ENCODE assay signal across 21 cellular contexts in the genomic region with DNA sequence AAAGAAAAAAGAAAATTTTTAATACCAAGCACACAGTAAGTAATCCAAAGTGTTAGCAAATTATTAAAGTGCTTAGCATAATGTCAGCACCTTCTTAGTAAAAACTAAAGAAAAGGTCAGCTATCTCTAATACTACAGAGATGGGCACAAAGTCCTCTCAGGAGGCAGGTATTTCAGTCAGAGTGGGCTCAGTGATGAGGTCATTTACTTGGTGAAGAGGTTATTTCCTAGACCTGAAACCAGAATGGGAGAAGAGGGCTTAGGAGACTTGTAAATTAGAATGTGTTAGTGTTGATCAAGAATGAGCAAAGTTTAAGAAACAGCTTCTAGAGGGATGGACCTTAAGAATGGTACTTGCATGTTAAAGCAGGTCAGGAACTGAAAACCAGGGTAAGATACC. TPM values are rescaled to one million over a fixed set of nuclear protein-coding genes. Genes with fewer than 3 reads are reported as not detected.
DNase-seq lines count a peak whose midpoint lies in the region; ATAC-seq and TF ChIP-seq lines count a peak whose summit lies in the region.
"Had no signal": no experiment of that assay in that cellular context is flagged by ENCODE, and none has a peak within 500 bp of the region (broad histone marks: within the 10 kb centered on the region; RNA-seq: fewer than 3 reads in every experiment).

No MANE protein-coding gene starts in this region.

- H3K4me3 ChIP-seq in HEK293 (ENCODE audit: low read depth, low read length), result no peak overlapping the region
- H3K4me3 ChIP-seq: A549, GM12878, GM23248, HAP-1, SJSA1 had no signal

- intact Hi-C loops in activated naive CD4-positive, alpha-beta T cell treated with anti-CD3 and anti-CD28 coated beads for 36 hours (cut with micrococcal nuclease), result no loop called here
- intact Hi-C loops in activated T-helper 1 cell treated with anti-CD3 and anti-CD28 coated beads, Interleukin-12 subunit alpha, Interleukin-12 subunit beta, Interleukin-2, Interleukin-4 antibody, amounts not matched to agents 30 ng/mL and 10 ng/mL and 1 ng/mL, durations not matched to agents 14 hours and 24 hours and 36 hours (cut with micrococcal nuclease), result no loop called here

- CTCF ChIA-PET in activated naive CD4-positive, alpha-beta T cell treated with anti-CD3 and anti-CD28 coated beads for 36 hours (lab: Charles Lee), result interaction anchor here (0.9 to 6.4 kb wide), 3 partner anchors 14 to 28 kb away, joined by 3 to 36 read pairs (median 5); no protein-coding TSS in a partner anchor
- CTCF ChIA-PET in HEK293 (lab: Yijun Ruan, JAX), result interaction anchor here (0.7 to 2.1 kb wide), 5 partner anchors 9 to 73 kb away, joined by 3 to 6 read pairs (median 4); partner anchors contain the start of gene PKM

- H3K4me1 ChIP-seq in HEK293 (ENCODE audit: control insufficient read depth, insufficient read depth, low read length), result peaks cover 18% of the 10 kb centered on the region
- H3K4me1 ChIP-seq: HAP-1 had no signal

- no peak overlapping the region for H3K27ac ChIP-seq in HEK293 (ENCODE audit: extremely low read depth, low read depth, low read length)
- H3K27ac ChIP-seq: GM23248, SJSA1 had no signal

- TF ChIP-seq CTCF in HEK293 (tag by site-specific recombination; IDR thresholded peaks at IDR 0.05), result no peak

- H3K4me1 Mint-ChIP-seq in activated naive CD4-positive, alpha-beta T cell treated with anti-CD3 and anti-CD28 coated beads for 36 hours (ENCODE audit: low read depth), result peaks cover 33% of the 10 kb centered on the region
- peaks cover 38% of the 10 kb centered on the region for H3K4me1 Mint-ChIP-seq in activated naive CD8-positive, alpha-beta T cell treated with anti-CD3 and anti-CD28 coated beads, Interleukin-2, amount 50 U/mL, for 24 hours
- H3K4me1 Mint-ChIP-seq in naive thymus-derived CD8-positive, alpha-beta T cell, result peaks cover 6 to 14% (median 10%) of the 10 kb centered on the region in 4 donors
- H3K4me1 Mint-ChIP-seq in activated T-helper 1 cell treated with anti-CD3 and anti-CD28 coated beads, Interleukin-12 subunit alpha, Interleukin-12 subunit beta, Interleukin-2, Interleukin-4 antibody, amounts not matched to agents 30 ng/mL and 10 ng/mL and 1 ng/mL, durations not matched to agents 14 hours and 24 hours and 36 hours (ENCODE audit: low read depth), result peaks cover 43% of the 10 kb centered on the region

- ATAC-seq in activated naive CD4-positive, alpha-beta T cell treated with anti-CD3 and anti-CD28 coated beads, Interleukin-2, amount 50 U/mL, for 72 hours, result no peak
- ATAC-seq in activated naive CD8-positive, alpha-beta T cell treated with anti-CD3 and anti-CD28 coated beads, Interleukin-2, amount 50 U/mL, for 24 hours, result no peak
- ATAC-seq in naive thymus-derived CD8-positive, alpha-beta T cell, result no peak
- ATAC-seq: A549, GM12878 had no signal

- peaks cover 7% of the 10 kb centered on the region for H3K36me3 Mint-ChIP-seq in activated naive CD4-positive, alpha-beta T cell treated with anti-CD3 and anti-CD28 coated beads for 36 hours (ENCODE audit: low read depth)
- peaks cover 5 to 18% of the 10 kb centered on the region in 2 donors for H3K36me3 Mint-ChIP-seq in activated naive CD4-positive, alpha-beta T cell treated with anti-CD3 and anti-CD28 coated beads, Interleukin-2, amount 50 U/mL, for 72 hours
- H3K36me3 Mint-ChIP-seq in activated naive CD8-positive, alpha-beta T cell treated with anti-CD3 and anti-CD28 coated beads, Interleukin-2, amount 50 U/mL, for 24 hours (ENCODE audit: low read depth), result peaks cover 28% of the 10 kb centered on the region
- peaks cover 0 to 45% (median 2%) of the 10 kb centered on the region in 3 donors for H3K36me3 Mint-ChIP-seq in naive thymus-derived CD8-positive, alpha-beta T cell
- H3K36me3 Mint-ChIP-seq in activated T-helper 1 cell treated with anti-CD3 and anti-CD28 coated beads, Interleukin-12 subunit alpha, Interleukin-12 subunit beta, Interleukin-2, Interleukin-4 antibody, amounts not matched to agents 30 ng/mL and 10 ng/mL and 1 ng/mL, durations not matched to agents 14 hours and 24 hours and 36 hours (ENCODE audit: low read depth), result peaks cover 43% of the 10 kb centered on the region

- H3K9me3 Mint-ChIP-seq in activated naive CD4-positive, alpha-beta T cell treated with anti-CD3 and anti-CD28 coated beads for 36 hours, result no peaks in the 10 kb centered on the region
- no peaks in the 10 kb centered on the region for H3K9me3 Mint-ChIP-seq in activated naive CD4-positive, alpha-beta T cell treated with anti-CD3 and anti-CD28 coated beads, Interleukin-2, amount 50 U/mL, for 72 hours
- H3K9me3 Mint-ChIP-seq in activated naive CD8-positive, alpha-beta T cell treated with anti-CD3 and anti-CD28 coated beads, Interleukin-2, amount 50 U/mL, for 24 hours, result no peaks in the 10 kb centered on the region
- H3K9me3 Mint-ChIP-seq in naive thymus-derived CD8-positive, alpha-beta T cell, result no peaks in the 10 kb centered on the region
- H3K9me3 Mint-ChIP-seq in activated T-helper 1 cell treated with anti-CD3 and anti-CD28 coated beads, Interleukin-12 subunit alpha, Interleukin-12 subunit beta, Interleukin-2, Interleukin-4 antibody, amounts not matched to agents 30 ng/mL and 10 ng/mL and 1 ng/mL, durations not matched to agents 14 hours and 24 hours and 36 hours, result no peaks in the 10 kb centered on the region
- H3K9me3 Mint-ChIP-seq: CD4-positive, alpha-beta T cell had no signal

- H3K27me3 Mint-ChIP-seq in activated naive CD4-positive, alpha-beta T cell treated with anti-CD3 and anti-CD28 coated beads for 36 hours (ENCODE audit: low read depth), result no peaks in the 10 kb centered on the region
- peaks cover 3% of the 10 kb centered on the region for H3K27me3 Mint-ChIP-seq in activated naive CD8-positive, alpha-beta T cell treated with anti-CD3 and anti-CD28 coated beads, Interleukin-2, amount 50 U/mL, for 24 hours
- no peaks in the 10 kb centered on the region for H3K27me3 Mint-ChIP-seq in naive thymus-derived CD8-positive, alpha-beta T cell
- H3K27me3 Mint-ChIP-seq in activated T-helper 1 cell treated with anti-CD3 and anti-CD28 coated beads, Interleukin-12 subunit alpha, Interleukin-12 subunit beta, Interleukin-2, Interleukin-4 antibody, amounts not matched to agents 30 ng/mL and 10 ng/mL and 1 ng/mL, durations not matched to agents 14 hours and 24 hours and 36 hours (ENCODE audit: insufficient read depth), result no peaks in the 10 kb centered on the region
- H3K27me3 Mint-ChIP-seq: CD4-positive, alpha-beta T cell had no signal

- peaks cover 25 to 51% of the 10 kb centered on the region in 2 experiments for H3K36me3 ChIP-seq in HEK293 (ENCODE audit: control insufficient read depth in 2 of 2, insufficient read depth in 1 of 2, low read length in 2 of 2)

- POLR2A ChIA-PET in HEK293 (lab: Yijun Ruan, JAX), result interaction anchor here (0.5 to 6.9 kb wide), 6 partner anchors 9 to 1360 kb away, joined by 3 to 66 read pairs (median 3); partner anchors contain the start of gene PKM
- POLR2A ChIA-PET in naive thymus-derived CD8-positive, alpha-beta T cell (lab: Charles Lee), result interaction anchor here (1.2 to 4.2 kb wide), 2 partner anchors 8 to 10 kb away, joined by 5 to 12 read pairs; partner anchors contain the start of gene PKM

- H3K4me3 Mint-ChIP-seq in activated naive CD4-positive, alpha-beta T cell treated with anti-CD3 and anti-CD28 coated beads for 36 hours, result no peak overlapping the region
- H3K4me3 Mint-ChIP-seq in activated naive CD8-positive, alpha-beta T cell treated with anti-CD3 and anti-CD28 coated beads, Interleukin-2, amount 50 U/mL, for 24 hours, result no peak overlapping the region
- H3K4me3 Mint-ChIP-seq in naive thymus-derived CD8-positive, alpha-beta T cell, result no peak overlapping the region
- H3K4me3 Mint-ChIP-seq in activated T-helper 1 cell treated with anti-CD3 and anti-CD28 coated beads, Interleukin-12 subunit alpha, Interleukin-12 subunit beta, Interleukin-2, Interleukin-4 antibody, amounts not matched to agents 30 ng/mL and 10 ng/mL and 1 ng/mL, durations not matched to agents 14 hours and 24 hours and 36 hours, result no peak overlapping the region
- H3K4me3 Mint-ChIP-seq: CD4-positive, alpha-beta T cell had no signal

- H3K9me3 ChIP-seq in HEK293 (ENCODE audit: control insufficient read depth, insufficient read depth, low read depth, low read length), result no peaks in the 10 kb centered on the region
- H3K9me3 ChIP-seq: A549, HAP-1, SJSA1 had no signal

- no peak for DNase-seq in activated naive CD4-positive, alpha-beta T cell treated with anti-CD3 and anti-CD28 coated beads for 36 hours
- no peak for DNase-seq in activated naive CD4-positive, alpha-beta T cell treated with anti-CD3 and anti-CD28 coated beads, Interleukin-2, amount 50 U/mL, for 72 hours (ENCODE audit: low spot score in 2 of 2)
- no peak for DNase-seq in activated naive CD8-positive, alpha-beta T cell treated with anti-CD3 and anti-CD28 coated beads, Interleukin-2, amount 50 U/mL, for 24 hours
- no peak for DNase-seq in naive thymus-derived CD8-positive, alpha-beta T cell
- DNase-seq in NCI-H2227 (lab: John Stamatoyannopoulos, UW; ENCODE audit: unreplicated experiment), result no peak
- no peak for DNase-seq in NCI-H69 (lab: John Stamatoyannopoulos, UW)
- DNase-seq in activated T-helper 1 cell treated with anti-CD3 and anti-CD28 coated beads, Interleukin-12 subunit alpha, Interleukin-12 subunit beta, Interleukin-2, Interleukin-4 antibody, amounts not matched to agents 30 ng/mL and 10 ng/mL and 1 ng/mL, durations not matched to agents 14 hours and 24 hours and 36 hours (ENCODE audit: low spot score), result no peak
- DNase-seq: CD4-positive, alpha-beta T cell; DMS53; EL; GM23248; MM.1S; NCI-H1092 treated with DMSO at 0.1 percent for 48 hours; NCI-H2081; NCI-H2171 treated with DMSO at 0.1 percent for 48 hours had no signal

- H3K27ac Mint-ChIP-seq in activated naive CD4-positive, alpha-beta T cell treated with anti-CD3 and anti-CD28 coated beads for 36 hours, result peak overlapping the region; percentile 35
- no peak overlapping the region for H3K27ac Mint-ChIP-seq in activated naive CD4-positive, alpha-beta T cell treated with anti-CD3 and anti-CD28 coated beads, Interleukin-2, amount 50 U/mL, for 72 hours
- peak overlapping the region; percentile 12 for H3K27ac Mint-ChIP-seq in activated naive CD8-positive, alpha-beta T cell treated with anti-CD3 and anti-CD28 coated beads, Interleukin-2, amount 50 U/mL, for 24 hours
- peak overlapping the region in 8 of 10 donors; percentile 19 to 83 (median 62) for H3K27ac Mint-ChIP-seq in naive thymus-derived CD8-positive, alpha-beta T cell
- no peak overlapping the region for H3K27ac Mint-ChIP-seq in activated T-helper 1 cell treated with anti-CD3 and anti-CD28 coated beads, Interleukin-12 subunit alpha, Interleukin-12 subunit beta, Interleukin-2, Interleukin-4 antibody, amounts not matched to agents 30 ng/mL and 10 ng/mL and 1 ng/mL, durations not matched to agents 14 hours and 24 hours and 36 hours
- H3K27ac Mint-ChIP-seq: CD4-positive, alpha-beta T cell had no signal

RNA-seq across cellular contexts. Expression of gene PKM, which starts 8.7 kb away (rescaled TPM):
- total RNA-seq in activated naive CD4-positive, alpha-beta T cell treated with anti-CD3 and anti-CD28 coated beads for 36 hours, result 1,000 to 10,000 TPM; 1,794 to 1,797 TPM
- 1,000 to 10,000 TPM; 1,316 to 2,692 TPM for total RNA-seq in activated naive CD4-positive, alpha-beta T cell treated with anti-CD3 and anti-CD28 coated beads, Interleukin-2, amount 50 U/mL, for 72 hours
- total RNA-seq in naive thymus-derived CD8-positive, alpha-beta T cell, result 100 to 1,000 TPM; 277 to 285 TPM
- 100 to 1,000 TPM; 305 to 330 (median 318) TPM for polyA plus RNA-seq in naive thymus-derived CD8-positive, alpha-beta T cell
- 2,409 and 2,442 TPM in 2 replicates for total RNA-seq in activated T-helper 1 cell treated with anti-CD3 and anti-CD28 coated beads, Interleukin-12 subunit alpha, Interleukin-12 subunit beta, Interleukin-2, Interleukin-4 antibody, amounts not matched to agents 30 ng/mL and 10 ng/mL and 1 ng/mL, durations not matched to agents 14 hours and 24 hours and 36 hours

RNA-seq across cellular contexts. Expression of gene PARP6, which starts 32.7 kb away (rescaled TPM):
- total RNA-seq in activated naive CD4-positive, alpha-beta T cell treated with anti-CD3 and anti-CD28 coated beads for 36 hours, result 10 to 100 TPM; 38.8 to 44.7 TPM
- total RNA-seq in activated naive CD4-positive, alpha-beta T cell treated with anti-CD3 and anti-CD28 coated beads, Interleukin-2, amount 50 U/mL, for 72 hours, result 10 to 100 TPM; 52.3 to 64.8 TPM
- total RNA-seq in naive thymus-derived CD8-positive, alpha-beta T cell, result 100 to 1,000 TPM; 122 to 133 TPM
- polyA plus RNA-seq in naive thymus-derived CD8-positive, alpha-beta T cell, result 10 to 100 TPM; 13.1 to 38.2 (median 13.9) TPM
- total RNA-seq in activated T-helper 1 cell treated with anti-CD3 and anti-CD28 coated beads, Interleukin-12 subunit alpha, Interleukin-12 subunit beta, Interleukin-2, Interleukin-4 antibody, amounts not matched to agents 30 ng/mL and 10 ng/mL and 1 ng/mL, durations not matched to agents 14 hours and 24 hours and 36 hours, result 79.3 and 87.1 TPM in 2 replicates

RNA-seq across cellular contexts. Expression of gene GRAMD2A, which starts 42.1 kb away (rescaled TPM):
- not detected for total RNA-seq in activated naive CD4-positive, alpha-beta T cell treated with anti-CD3 and anti-CD28 coated beads for 36 hours
- total RNA-seq in activated naive CD4-positive, alpha-beta T cell treated with anti-CD3 and anti-CD28 coated beads, Interleukin-2, amount 50 U/mL, for 72 hours, result not detected
- not detected for total RNA-seq in naive thymus-derived CD8-positive, alpha-beta T cell
- not detected for polyA plus RNA-seq in naive thymus-derived CD8-positive, alpha-beta T cell
- total RNA-seq in activated T-helper 1 cell treated with anti-CD3 and anti-CD28 coated beads, Interleukin-12 subunit alpha, Interleukin-12 subunit beta, Interleukin-2, Interleukin-4 antibody, amounts not matched to agents 30 ng/mL and 10 ng/mL and 1 ng/mL, durations not matched to agents 14 hours and 24 hours and 36 hours, result 0.21 TPM in 1 of 2 replicates, not detected in the other
- total RNA-seq: CD4-positive, alpha-beta T cell; GM12878; GM23248; LHCN-M2; SJSA1 had no signal
- polyA plus RNA-seq: GM23248 had no signal

Comparison
In these comparisons a context has a peak if more than half of its experiments do, and no peak if none do; other contexts are left out.
1. H3K27ac Mint-ChIP-seq: peak in activated naive CD4-positive, alpha-beta T cell treated with anti-CD3 and anti-CD28 coated beads for 36 hours (single experiment), activated naive CD8-positive, alpha-beta T cell treated with anti-CD3 and anti-CD28 coated beads, Interleukin-2, amount 50 U/mL, for 24 hours (single experiment) and naive thymus-derived CD8-positive, alpha-beta T cell (8 of 10); none in activated naive CD4-positive, alpha-beta T cell treated with anti-CD3 and anti-CD28 coated beads, Interleukin-2, amount 50 U/mL, for 72 hours (0 of 2) and activated T-helper 1 cell treated with anti-CD3 and anti-CD28 coated beads, Interleukin-12 subunit alpha, Interleukin-12 subunit beta, Interleukin-2, Interleukin-4 antibody, amounts not matched to agents 30 ng/mL and 10 ng/mL and 1 ng/mL, durations not matched to agents 14 hours and 24 hours and 36 hours (single experiment).